20 cellular contexts compared by ENCODE assay signal in the genomic region with DNA sequence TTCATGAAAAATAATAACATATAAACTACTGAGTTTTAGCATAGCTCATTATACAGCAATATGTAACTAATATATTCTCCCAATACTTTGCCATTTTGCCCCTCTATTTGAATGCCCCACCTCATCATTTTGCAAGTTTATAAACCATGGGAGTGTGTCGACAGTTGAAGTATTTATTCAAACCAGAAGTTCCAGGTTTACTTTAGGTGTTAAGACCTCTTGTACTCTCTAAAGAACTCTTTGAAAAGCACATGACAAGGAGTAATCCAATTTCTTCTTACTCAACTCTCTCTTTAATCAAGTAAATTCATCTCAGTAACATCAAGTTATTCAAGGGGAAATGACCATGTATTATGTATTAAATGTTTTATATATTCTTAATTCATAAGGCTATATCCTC.
"Had no signal": no experiment of that assay in that cellular context is flagged by ENCODE, and none has a peak within 500 bp of the region (broad histone marks: within the 10 kb centered on the region; RNA-seq: fewer than 3 reads in every experiment).

No MANE protein-coding gene starts in this region.

- H3K4me3 ChIP-seq: colonic mucosa, esophagus squamous epithelium, gastrocnemius medialis, heart right ventricle, left ventricle myocardium inferior had no signal

- ATAC-seq: effector memory CD8-positive, alpha-beta T cell; esophagus mucosa; gastrocnemius medialis; heart right ventricle; left cardiac atrium had no signal

- H3K4me1 ChIP-seq: colonic mucosa, esophagus squamous epithelium, gastrocnemius medialis, heart right ventricle, left ventricle myocardium inferior had no signal

- H3K27ac ChIP-seq: colonic mucosa, epithelial cell of prostate, esophagus squamous epithelium, gastrocnemius medialis, heart right ventricle, left ventricle myocardium inferior had no signal

- DNase-seq: cerebellar nuclear complex; colonic mucosa; cortex of kidney; effector CD8-positive, alpha-beta T cell; effector memory CD8-positive, alpha-beta T cell; endodermal cell; erythroblast; esophagus squamous epithelium; foreskin fibroblast; foreskin melanocyte; gastrocnemius medialis; glutamatergic neuron; head of caudate nucleus; heart right ventricle; hippocampal formation; left cardiac atrium; left ventricle myocardium inferior; mesenchymal stem cell had no signal

- H3K9me3 ChIP-seq: colonic mucosa, esophagus squamous epithelium, gastrocnemius medialis had no signal

- H3K36me3 ChIP-seq: colonic mucosa, esophagus squamous epithelium, gastrocnemius medialis, heart right ventricle, left ventricle myocardium inferior had no signal

- H3K27me3 ChIP-seq: colonic mucosa, esophagus squamous epithelium, gastrocnemius medialis, heart right ventricle had no signal
